ENCODE assay signal across 8 cellular contexts in genomic region chr2:238060096-238060541, GRCh38. TPM values are rescaled to one million over a fixed set of nuclear protein-coding genes. Genes with fewer than 3 reads are reported as not detected.
DNase-seq lines count a peak whose midpoint lies in the region; ATAC-seq and TF ChIP-seq lines count a peak whose summit lies in the region.

No MANE protein-coding gene starts in this region.

- H3K9me3 Mint-ChIP-seq in activated T-helper 2 cell treated with anti-CD3 and anti-CD28 coated beads, Interferon-gamma antibody, Interleukin-2, Interleukin-4, amounts not matched to agents 10 μg/mL and 5 μg/mL and 100 μg/mL, durations not matched to agents 14 hours and 24 hours and 36 hours, result no peaks in the 10 kb centered on the region

- H3K27ac ChIP-seq in iPS-18a (ENCODE audit: low read length) (no peak overlapping the region), substantia nigra (ENCODE audit: low read depth, low read length, poor library complexity, severe bottlenecking) (peak overlapping the region; percentile 87)

- CTCF ChIA-PET in BJ (lab: Yijun Ruan, JAX), result no interaction called here

- H3K27me3 ChIP-seq in BJ (ENCODE audit: control insufficient read depth, insufficient read depth, low read length) (no peaks in the 10 kb centered on the region), iPS-18a (ENCODE audit: control insufficient read depth, insufficient read depth, low read length) (no peaks in the 10 kb centered on the region)

- H3K9me3 ChIP-seq in iPS-18a (ENCODE audit: control insufficient read depth, low read depth, low read length), result no peaks in the 10 kb centered on the region

- peak overlapping the region; percentile 87 for H3K27ac Mint-ChIP-seq in activated T-helper 2 cell treated with anti-CD3 and anti-CD28 coated beads, Interferon-gamma antibody, Interleukin-2, Interleukin-4, amounts not matched to agents 10 μg/mL and 5 μg/mL and 100 μg/mL, durations not matched to agents 14 hours and 24 hours and 36 hours

- H3K4me1 ChIP-seq in iPS-18a (ENCODE audit: control insufficient read depth, low read depth, low read length), result no peaks in the 10 kb centered on the region

- H3K36me3 ChIP-seq in BJ (ENCODE audit: control insufficient read depth, insufficient read depth, low read length) (no peaks in the 10 kb centered on the region), iPS-18a (ENCODE audit: control insufficient read depth, low read depth, low read length) (peaks cover 12% of the 10 kb centered on the region)

- POLR2A ChIA-PET in BJ (lab: Charles Lee), result no interaction called here

- TF ChIP-seq CTCF in BJ (IDR thresholded peaks at IDR 0.05; ENCODE audit: insufficient read depth, low read depth, low read length) (no peak), GM13976 (IDR thresholded peaks at IDR 0.05; ENCODE audit: borderline replicate concordance, control extremely low read depth, extremely low read depth, insufficient read depth, missing control alignments) (no peak)

- peak overlapping the region; percentile 89 for H3K4me3 Mint-ChIP-seq in activated T-helper 2 cell treated with anti-CD3 and anti-CD28 coated beads, Interferon-gamma antibody, Interleukin-2, Interleukin-4, amounts not matched to agents 10 μg/mL and 5 μg/mL and 100 μg/mL, durations not matched to agents 14 hours and 24 hours and 36 hours (ENCODE audit: low read depth)

- H3K36me3 Mint-ChIP-seq in activated T-helper 2 cell treated with anti-CD3 and anti-CD28 coated beads, Interferon-gamma antibody, Interleukin-2, Interleukin-4, amounts not matched to agents 10 μg/mL and 5 μg/mL and 100 μg/mL, durations not matched to agents 14 hours and 24 hours and 36 hours (ENCODE audit: low read depth), result peaks cover 48% of the 10 kb centered on the region

- intact Hi-C loops in activated T-helper 2 cell treated with anti-CD3 and anti-CD28 coated beads, Interferon-gamma antibody, Interleukin-2, Interleukin-4, amounts not matched to agents 10 μg/mL and 5 μg/mL and 100 μg/mL, durations not matched to agents 14 hours and 24 hours and 36 hours (cut with micrococcal nuclease), result loop anchor here (1.0 to 10.0 kb wide), 8 partner anchors 33 to 625 kb away; partner anchors contain the start of gene PER2

- H3K4me3 ChIP-seq in BJ (ENCODE audit: low read depth, low read length) (peak overlapping the region; percentile 83), iPS-18a (ENCODE audit: low read length) (peak overlapping the region; percentile 69)

- DNase-seq in BJ (ENCODE audit: low read depth), result no peak
- no peak for DNase-seq in activated T-helper 2 cell treated with anti-CD3 and anti-CD28 coated beads, Interferon-gamma antibody, Interleukin-2, Interleukin-4, amounts not matched to agents 10 μg/mL and 5 μg/mL and 100 μg/mL, durations not matched to agents 14 hours and 24 hours and 36 hours (ENCODE audit: low spot score)
- DNase-seq in substantia nigra (lab: John Stamatoyannopoulos, UW), result peak in 2 of 49 donors; percentile 50 to 54
- no peak for DNase-seq in GM13976 (ENCODE audit: low spot score)

- H3K27me3 Mint-ChIP-seq in activated T-helper 2 cell treated with anti-CD3 and anti-CD28 coated beads, Interferon-gamma antibody, Interleukin-2, Interleukin-4, amounts not matched to agents 10 μg/mL and 5 μg/mL and 100 μg/mL, durations not matched to agents 14 hours and 24 hours and 36 hours (ENCODE audit: low read depth), result peaks cover 2% of the 10 kb centered on the region

- in situ Hi-C loops in GM13976 (cut with MboI; ENCODE audit: low sequenced_read_pairs, unreplicated experiment), result no loop called here

- peak overlapping the region; percentile 81 for H3K9ac ChIP-seq in iPS-18a (ENCODE audit: low read length)

- peaks cover 57% of the 10 kb centered on the region for H3K4me1 Mint-ChIP-seq in activated T-helper 2 cell treated with anti-CD3 and anti-CD28 coated beads, Interferon-gamma antibody, Interleukin-2, Interleukin-4, amounts not matched to agents 10 μg/mL and 5 μg/mL and 100 μg/mL, durations not matched to agents 14 hours and 24 hours and 36 hours (ENCODE audit: low read depth)

- peak; percentile 1 for ATAC-seq in HG03378 (IDR thresholded peaks at IDR 0.05; ENCODE audit: unreplicated experiment)
- no peak for ATAC-seq in GM18502 (IDR thresholded peaks at IDR 0.05; ENCODE audit: poor library complexity, unreplicated experiment)
- ATAC-seq in activated CD4-positive, CD25-positive, alpha-beta regulatory T cell treated with anti-CD3 and anti-CD28 coated beads, Interleukin-2, amount 50 U/mL, for 24 hours, result no peak

RNA-seq across cellular contexts. Expression of gene SCLY, which starts 0.7 kb away (rescaled TPM):
- 6.8 and 7.7 TPM in 2 replicates for polyA plus RNA-seq in BJ (2011; rRNA removed)
- 6.1 and 11.8 TPM in 2 replicates for polyA minus RNA-seq in BJ (2011; rRNA and poly(A)+ RNA removed)
- total RNA-seq in activated T-helper 2 cell treated with anti-CD3 and anti-CD28 coated beads, Interferon-gamma antibody, Interleukin-2, Interleukin-4, amounts not matched to agents 10 μg/mL and 5 μg/mL and 100 μg/mL, durations not matched to agents 14 hours and 24 hours and 36 hours, result 98.6 and 102 TPM in 2 replicates

RNA-seq across cellular contexts. Expression of gene ESPNL, which starts 40.0 kb away (rescaled TPM):
- polyA plus RNA-seq in BJ (2011; rRNA removed), result 1.3 and 2.1 TPM in 2 replicates
- polyA minus RNA-seq in BJ (2011; rRNA and poly(A)+ RNA removed), result 0.87 and 2.5 TPM in 2 replicates
- 0.07 and 0.14 TPM in 2 replicates for total RNA-seq in activated T-helper 2 cell treated with anti-CD3 and anti-CD28 coated beads, Interferon-gamma antibody, Interleukin-2, Interleukin-4, amounts not matched to agents 10 μg/mL and 5 μg/mL and 100 μg/mL, durations not matched to agents 14 hours and 24 hours and 36 hours
